1 cellular context compared by ENCODE assay signal in the genomic region with DNA sequence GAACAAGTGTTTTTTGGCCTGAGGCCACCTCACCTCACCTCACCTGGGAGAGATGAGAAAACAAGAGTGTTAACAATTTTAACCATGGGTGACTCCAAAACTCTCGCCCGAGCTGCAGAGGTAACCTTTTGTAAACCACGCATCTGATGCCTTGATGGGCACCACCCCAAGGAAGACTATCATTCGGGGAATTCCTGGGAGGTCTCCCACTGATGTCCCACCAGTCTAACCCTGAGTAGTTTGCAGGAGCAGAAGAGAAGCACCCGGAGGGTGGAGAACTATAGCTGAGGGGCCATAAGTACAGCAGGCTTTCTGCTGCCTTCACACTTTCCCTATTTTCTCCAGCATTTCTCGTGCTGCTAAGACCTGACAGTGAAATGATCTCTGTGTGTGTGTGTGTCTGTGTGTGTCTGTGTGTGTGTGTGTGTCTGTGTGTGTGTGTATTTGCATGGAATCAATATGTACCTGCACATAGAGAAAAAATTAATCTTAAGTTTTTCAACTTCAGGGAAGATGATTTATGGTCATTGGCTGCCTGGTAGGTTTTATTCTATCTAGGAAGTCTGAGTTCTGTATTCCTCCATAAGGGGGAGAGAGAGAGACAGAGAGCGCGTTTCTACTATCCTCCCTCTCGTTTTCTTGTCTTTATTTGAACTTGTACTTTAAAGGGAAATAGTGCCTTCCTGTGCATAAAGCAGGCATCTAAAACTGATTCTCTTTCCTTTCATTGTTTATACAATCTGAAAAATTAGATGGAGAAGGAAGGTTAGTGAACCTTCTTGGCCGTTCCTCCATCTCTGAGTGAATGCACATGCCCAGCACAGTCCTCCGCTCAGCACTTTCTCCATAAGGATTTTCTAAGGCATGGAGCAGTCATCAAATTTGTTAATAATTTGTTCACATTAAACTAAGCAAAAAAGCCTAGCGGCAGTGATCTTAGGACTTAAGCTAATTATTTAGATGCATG.
TF ChIP-seq lines count a peak whose summit lies in the region.

No MANE protein-coding gene starts in this region.

TF ChIP-seq in HCT116, 20 proteins besides CTCF, POLR2A, EP300 and RAD21 (continued from another document):
- TF ChIP-seq TCF7L2 (IDR thresholded peaks at IDR 0.05; ENCODE audit: borderline replicate concordance, extremely low read depth, insufficient read depth, insufficient read length), result no peak
- no peak for TF ChIP-seq CBX3 (IDR thresholded peaks at IDR 0.05; ENCODE audit: low read depth)
- TF ChIP-seq, protein P1, sequence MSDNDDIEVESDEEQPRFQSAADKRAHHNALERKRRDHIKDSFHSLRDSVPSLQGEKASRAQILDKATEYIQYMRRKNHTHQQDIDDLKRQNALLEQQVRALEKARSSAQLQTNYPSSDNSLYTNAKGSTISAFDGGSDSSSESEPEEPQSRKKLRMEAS (IDR thresholded peaks at IDR 0.05), result no peak
- TF ChIP-seq, protein P2, sequence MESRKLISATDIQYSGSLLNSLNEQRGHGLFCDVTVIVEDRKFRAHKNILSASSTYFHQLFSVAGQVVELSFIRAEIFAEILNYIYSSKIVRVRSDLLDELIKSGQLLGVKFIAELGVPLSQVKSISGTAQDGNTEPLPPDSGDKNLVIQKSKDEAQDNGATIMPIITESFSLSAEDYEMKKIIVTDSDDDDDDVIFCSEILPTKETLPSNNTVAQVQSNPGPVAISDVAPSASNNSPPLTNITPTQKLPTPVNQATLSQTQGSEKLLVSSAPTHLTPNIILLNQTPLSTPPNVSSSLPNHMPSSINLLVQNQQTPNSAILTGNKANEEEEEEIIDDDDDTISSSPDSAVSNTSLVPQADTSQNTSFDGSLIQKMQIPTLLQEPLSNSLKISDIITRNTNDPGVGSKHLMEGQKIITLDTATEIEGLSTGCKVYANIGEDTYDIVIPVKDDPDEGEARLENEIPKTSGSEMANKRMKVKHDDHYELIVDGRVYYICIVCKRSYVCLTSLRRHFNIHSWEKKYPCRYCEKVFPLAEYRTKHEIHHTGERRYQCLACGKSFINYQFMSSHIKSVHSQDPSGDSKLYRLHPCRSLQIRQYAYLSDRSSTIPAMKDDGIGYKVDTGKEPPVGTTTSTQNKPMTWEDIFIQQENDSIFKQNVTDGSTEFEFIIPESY (IDR thresholded peaks at IDR 0.05; ENCODE audit: extremely low read depth, insufficient replicate concordance, low read length), result no peak
- no peak for TF ChIP-seq SRF (IDR thresholded peaks at IDR 0.05; ENCODE audit: low read depth)
- TF ChIP-seq POLR2AphosphoS5 (IDR thresholded peaks at IDR 0.05; ENCODE audit: low read depth, low read length), result no peak
- no peak for TF ChIP-seq EZH2 (IDR thresholded peaks at IDR 0.05)
- TF ChIP-seq EZH2phosphoT487 (IDR thresholded peaks at IDR 0.05; ENCODE audit: borderline replicate concordance), result no peak
- no peak for TF ChIP-seq CEBPB (IDR thresholded peaks at IDR 0.05; ENCODE audit: low read depth)
- TF ChIP-seq SP1 (IDR thresholded peaks at IDR 0.05; ENCODE audit: low read depth), result no peak
- no peak for TF ChIP-seq ZFX (IDR thresholded peaks at IDR 0.05)
- no peak for TF ChIP-seq SIN3A (IDR thresholded peaks at IDR 0.05; ENCODE audit: low read depth)
- TF ChIP-seq ELF1 (IDR thresholded peaks at IDR 0.05; ENCODE audit: borderline replicate concordance, low read depth), result no peak
- no peak for TF ChIP-seq EGR1 (IDR thresholded peaks at IDR 0.05; ENCODE audit: low read depth)
- TF ChIP-seq, protein P3, sequence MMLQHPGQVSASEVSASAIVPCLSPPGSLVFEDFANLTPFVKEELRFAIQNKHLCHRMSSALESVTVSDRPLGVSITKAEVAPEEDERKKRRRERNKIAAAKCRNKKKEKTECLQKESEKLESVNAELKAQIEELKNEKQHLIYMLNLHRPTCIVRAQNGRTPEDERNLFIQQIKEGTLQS (IDR thresholded peaks at IDR 0.05), result no peak
